In the genomic region with DNA sequence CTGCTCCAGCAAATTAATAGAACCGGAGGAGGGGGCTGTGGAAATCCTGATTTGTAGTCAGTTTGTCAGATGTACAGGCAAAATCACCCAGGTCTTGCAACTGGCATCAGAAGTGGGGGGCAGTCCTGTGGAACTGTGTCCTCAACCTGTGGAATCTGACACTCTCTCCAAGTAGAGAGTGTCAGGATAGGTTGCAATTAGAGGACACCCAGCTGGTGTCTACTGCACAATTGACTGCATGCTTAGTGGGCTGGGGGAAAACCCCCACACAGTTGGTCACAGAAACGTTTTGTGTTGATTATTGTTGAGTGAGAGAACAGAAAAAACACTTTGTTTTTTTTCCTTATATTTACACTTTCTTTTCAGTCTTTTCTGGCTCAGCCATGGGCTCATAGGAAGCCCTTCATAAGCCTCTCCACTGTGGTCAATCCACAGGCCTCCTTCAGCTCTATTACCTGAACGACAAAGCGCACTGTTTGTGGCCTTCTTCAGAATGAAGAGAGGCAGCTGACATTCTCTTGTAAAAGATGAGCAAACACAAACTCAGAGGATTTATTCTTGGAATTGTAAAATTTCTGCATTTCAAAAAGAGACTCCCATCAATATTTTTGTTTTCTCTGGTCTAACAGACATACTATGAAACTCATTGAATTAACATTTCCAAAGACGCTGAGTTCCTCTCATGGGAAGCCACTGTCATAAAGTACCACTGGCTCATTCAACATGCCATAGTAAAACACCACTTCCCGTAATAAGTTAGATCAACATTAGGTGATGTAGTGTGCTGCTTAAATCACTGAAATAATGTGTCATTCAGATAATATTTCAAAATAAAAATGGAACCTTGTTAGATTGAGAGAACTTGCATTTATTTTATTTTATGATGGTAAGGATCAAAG, we compare ENCODE assay signal across 1 cellular context.
TF ChIP-seq lines count a peak whose summit lies in the region.

No MANE protein-coding gene starts in this region.

TF ChIP-seq in HCT116, 20 proteins besides CTCF, POLR2A, EP300 and RAD21:
- TF ChIP-seq ELF1 (IDR thresholded peaks at IDR 0.05; ENCODE audit: borderline replicate concordance, low read depth), result no peak
